In genomic region chr11:95524328-95525036, GRCh38 we compare ENCODE assay signal across 26 cellular contexts.
DNase-seq lines count a peak whose midpoint lies in the region; ATAC-seq, FAIRE-seq and TF ChIP-seq lines count a peak whose summit lies in the region.
"Had no signal": no experiment of that assay in that cellular context is flagged by ENCODE, and none has a peak within 500 bp of the region (broad histone marks: within the 10 kb centered on the region; RNA-seq: fewer than 3 reads in every experiment).

No MANE protein-coding gene starts in this region.

- TF ChIP-seq POLR2A in ovary (IDR thresholded peaks at IDR 0.05): no peak

- H3K4me1 Mint-ChIP-seq in stimulated activated naive CD8-positive, alpha-beta T cell treated with anti-CD3 and anti-CD28 coated beads, Interleukin-15, amount 100 ng/mL, for 72 hours: peaks cover 4% of the 10 kb centered on the region

- no peak overlapping the region for H3K4me3 Mint-ChIP-seq in stimulated activated naive CD8-positive, alpha-beta T cell treated with anti-CD3 and anti-CD28 coated beads, Interleukin-15, amount 100 ng/mL, for 72 hours
- H3K4me3 Mint-ChIP-seq: mesothelial cell of epicardium; naive thymus-derived CD4-positive, alpha-beta T cell had no signal

- peaks cover 3% of the 10 kb centered on the region for H3K4me1 ChIP-seq in ovary (ENCODE audit: insufficient read depth)
- H3K4me1 ChIP-seq: heart right ventricle had no signal

- H3K27me3 ChIP-seq in ovary: no peaks in the 10 kb centered on the region
- H3K27me3 ChIP-seq: brain microvascular endothelial cell, heart right ventricle, testis had no signal

- no peak overlapping the region for H3K27ac Mint-ChIP-seq in stimulated activated naive CD8-positive, alpha-beta T cell treated with anti-CD3 and anti-CD28 coated beads, Interleukin-15, amount 100 ng/mL, for 72 hours
- H3K27ac Mint-ChIP-seq: mesothelial cell of epicardium had no signal

- H3K9me3 Mint-ChIP-seq in stimulated activated naive CD8-positive, alpha-beta T cell treated with anti-CD3 and anti-CD28 coated beads, Interleukin-15, amount 100 ng/mL, for 72 hours: no peaks in the 10 kb centered on the region

- H3K27me3 Mint-ChIP-seq in stimulated activated naive CD8-positive, alpha-beta T cell treated with anti-CD3 and anti-CD28 coated beads, Interleukin-15, amount 100 ng/mL, for 72 hours: no peaks in the 10 kb centered on the region
- H3K27me3 Mint-ChIP-seq: naive thymus-derived CD4-positive, alpha-beta T cell had no signal

- WGBS in ovary, 3 donors: 27 to 33% (median 32%) methylated on average over 4 of the region's 4 CpGs

- no peak overlapping the region for H3K4me3 ChIP-seq in ovary
- H3K4me3 ChIP-seq: heart right ventricle, testis had no signal

- DNase-seq in D721Med (ENCODE audit: insufficient read length, low spot score) (no peak), NCI-H2081 (lab: John Stamatoyannopoulos, UW) (peak; percentile 74 to 93), NCI-H82 (lab: John Stamatoyannopoulos, UW) (peak; percentile 73), ovary (no peak), inferior parietal cortex (ENCODE audit: extremely low spot score) (no peak)
- no peak for DNase-seq in stimulated activated naive CD8-positive, alpha-beta T cell treated with anti-CD3 and anti-CD28 coated beads, Interleukin-15, amount 100 ng/mL, for 72 hours
- DNase-seq: activated effector memory CD4-positive, alpha-beta T cell treated with anti-CD3 and anti-CD28 coated beads, Interleukin-2, amount 50 U/mL, for 16 hours; brain microvascular endothelial cell; H7; heart right ventricle; left ventricle myocardium superior; naive thymus-derived CD4-positive, alpha-beta T cell; NCI-H1048; NCI-H2227 treated with DMSO at 0.1 percent for 48 hours; right cardiac atrium; SIG-M5; stimulated activated CD4-positive, alpha-beta T cell treated with anti-CD3 and anti-CD28 coated beads, Interleukin-4, amount 100 ng/mL, for 4 hours; stimulated activated naive CD4-positive, alpha-beta T cell; testis had no signal

- no peaks in the 10 kb centered on the region for H3K36me3 ChIP-seq in ovary
- H3K36me3 ChIP-seq: brain microvascular endothelial cell, heart right ventricle had no signal

- no peak for ATAC-seq in GM21381 (IDR thresholded peaks at IDR 0.05; ENCODE audit: unreplicated experiment)
- ATAC-seq in stimulated activated naive CD8-positive, alpha-beta T cell treated with anti-CD3 and anti-CD28 coated beads, Interleukin-15, amount 100 ng/mL, for 72 hours: no peak
- ATAC-seq: heart right ventricle; left ventricle myocardium superior; naive thymus-derived CD4-positive, alpha-beta T cell; Panc1; right cardiac atrium had no signal

- TF ChIP-seq EP300 in ovary (IDR thresholded peaks at IDR 0.05): no peak

- H3K9me3 ChIP-seq in ovary: no peaks in the 10 kb centered on the region
- H3K9me3 ChIP-seq: heart right ventricle, testis had no signal

- FAIRE-seq in D721Med (lab: Jason Lieb, UNC): peak; percentile 58
- FAIRE-seq in islet of Langerhans (lab: Jason Lieb, UNC): peak; percentile 36
- FAIRE-seq: TTC549, urothelium cell line had no signal

- H3K27ac ChIP-seq in ovary: no peak overlapping the region
- H3K27ac ChIP-seq: brain microvascular endothelial cell, epithelial cell of prostate had no signal

- TF ChIP-seq CTCF in D721Med (IDR thresholded peaks at IDR 0.05; ENCODE audit: insufficient read depth, missing control alignments) (no peak), ovary (IDR thresholded peaks at IDR 0.05) (no peak)

- intact Hi-C loops in ovary (cut with DNase I): no loop called here

Comparison
In these comparisons a context has a peak if more than half of its experiments do, and no peak if none do; other contexts are left out.
1. DNase-seq: peak in NCI-H2081 (2 of 2) and NCI-H82 (single experiment); none in D721Med (single experiment), ovary (0 of 5), inferior parietal cortex (single experiment) and stimulated activated naive CD8-positive, alpha-beta T cell treated with anti-CD3 and anti-CD28 coated beads, Interleukin-15, amount 100 ng/mL, for 72 hours (0 of 2).